Comparison of ENCODE assay signal across 8 cellular contexts in the genomic region with DNA sequence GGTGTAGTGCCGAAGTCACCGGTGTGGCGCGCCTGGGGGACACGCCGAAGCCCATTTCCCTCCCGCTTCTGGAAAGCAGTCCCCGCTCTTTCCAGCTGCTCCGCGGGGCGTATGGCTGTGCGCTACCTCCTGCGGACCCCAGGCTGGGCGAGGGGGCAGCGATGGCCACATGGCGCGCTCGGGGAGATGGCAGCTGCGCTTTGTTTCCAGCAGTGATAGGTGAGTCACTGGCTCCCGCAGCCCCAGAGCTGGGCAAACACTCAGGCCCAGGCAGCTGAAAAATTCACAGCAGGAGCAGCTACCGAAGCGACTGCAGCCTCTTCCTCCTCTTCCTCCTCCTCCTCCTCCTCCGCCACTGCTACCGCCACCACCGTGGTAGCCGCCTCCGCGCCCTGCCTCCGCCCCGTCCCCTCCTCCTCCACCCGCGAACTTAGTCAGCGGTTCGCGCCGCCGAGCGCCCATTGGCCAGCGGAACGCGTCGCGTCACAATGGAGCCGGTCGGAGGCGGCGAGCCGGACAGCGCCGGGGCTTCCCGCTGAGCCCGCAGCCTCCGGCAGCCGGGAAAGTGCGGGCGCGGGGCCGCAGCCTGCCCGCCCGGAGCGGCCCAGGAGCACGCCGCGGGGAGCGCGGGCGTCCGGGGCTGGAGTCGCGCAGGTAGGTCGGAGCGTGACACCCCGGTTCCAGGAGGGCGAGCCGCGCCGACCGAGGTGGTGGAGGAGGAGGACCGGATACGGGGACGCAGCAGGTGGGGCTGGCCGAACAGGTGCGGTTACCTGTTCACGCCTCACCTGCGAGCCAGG. TPM values are rescaled to one million over a fixed set of nuclear protein-coding genes. Genes with fewer than 3 reads are reported as not detected.
DNase-seq lines count a peak whose midpoint lies in the region; ATAC-seq and TF ChIP-seq lines count a peak whose summit lies in the region.

Gene LRRC8B, plus strand, starts transcription at position 461 of the 800 bp plus-strand sequence. CDS start 57,822 bp downstream, outside the sequence.

- peaks cover 32% of the 10 kb centered on the region for H3K4me1 Mint-ChIP-seq in activated T-cell treated with anti-CD3 and anti-CD28 coated beads, Interleukin-2, amount 50 U/mL, for 4 hours (ENCODE audit: low read depth)

- BruUV-seq in PC-3 (replicated peaks; lab: Mats Ljungman, UMichigan), result TSS peak; percentile 75

- H3K9ac ChIP-seq in PC-3 (ENCODE audit: low read length) (peak within 1 kb of the TSS; percentile 91), muscle layer of colon (ENCODE audit: low read length) (peak within 1 kb of the TSS; percentile 44)

- DNase-seq in D341Med (ENCODE audit: low spot score) (peak; percentile 90), HUDEP-2 (lab: John Stamatoyannopoulos, UW; ENCODE audit: unreplicated experiment in 76 of 76) (peak in 73 of 76 experiments; percentile 33 to 90 (median 79)), PC-3 (peak; percentile 93)
- peak; percentile 92 for DNase-seq in activated T-cell treated with anti-CD3 and anti-CD28 coated beads, Interleukin-2, amount 50 U/mL, for 4 hours
- peak; percentile 76 for DNase-seq in stimulated activated CD8-positive, alpha-beta memory T cell treated with anti-CD3 and anti-CD28 coated beads, Interleukin-7, amount 100 ng/mL, for 1 hour (ENCODE audit: low read depth in 2 of 2)

- H3K9me3 ChIP-seq in PC-3 (ENCODE audit: low read length) (no peaks in the 10 kb centered on the region), muscle layer of colon (ENCODE audit: low read length) (no peaks in the 10 kb centered on the region)

- no peaks in the 10 kb centered on the region for H3K9me2 ChIP-seq in PC-3 (replicated peaks; ENCODE audit: low read length)

- H3K36me3 ChIP-seq in PC-3 (ENCODE audit: low read depth, low read length), result 0 out of 2 replicates have a peak, but pooled peaks cover 2% of the 10 kb centered on the region
- H3K36me3 ChIP-seq in muscle layer of colon (ENCODE audit: insufficient read depth, low read length), result no peaks in the 10 kb centered on the region

- H3K27me3 ChIP-seq in PC-3 (ENCODE audit: low read length) (no peaks in the 10 kb centered on the region), muscle layer of colon (ENCODE audit: control insufficient read depth in 1 of 2, insufficient read depth in 2 of 2, low read length in 2 of 2) (no peaks in the 10 kb centered on the region)

- peak within 1 kb of the TSS; percentile 95 for H2AFZ ChIP-seq in PC-3 (ENCODE audit: low read length)

- peaks cover 6% of the 10 kb centered on the region; the same call in 1 of the 2 replicates for H4K20me1 ChIP-seq in PC-3 (ENCODE audit: low read length)

- CTCF ChIA-PET in PC-3 (lab: Charles Lee), result no interaction called here

- TF ChIP-seq CTCF in PC-3 (conservative IDR thresholded peaks at IDR 0.05; ENCODE audit: low read depth, low read length), result no peak

- peak; percentile 87 for ATAC-seq in GM21381 (IDR thresholded peaks at IDR 0.05; ENCODE audit: unreplicated experiment)
- peak; percentile 92 for ATAC-seq in PC-3
- ATAC-seq in activated T-cell treated with anti-CD3 and anti-CD28 coated beads, Interleukin-2, amount 50 U/mL, for 4 hours, result peak; percentile 82
- ATAC-seq in esophagus mucosa, result peak; percentile 97

- peak within 1 kb of the TSS; percentile 98 for H3K4me2 ChIP-seq in PC-3 (ENCODE audit: low read length)

- H3K27ac ChIP-seq in PC-3 (ENCODE audit: low read length), result peak within 1 kb of the TSS; percentile 79
- H3K27ac ChIP-seq in muscle layer of colon (ENCODE audit: low read depth, low read length), result peak within 1 kb of the TSS; percentile 74

- peaks cover 45% of the 10 kb centered on the region for H3K79me2 ChIP-seq in PC-3 (ENCODE audit: low read length)

- H3K9me3 Mint-ChIP-seq in activated T-cell treated with anti-CD3 and anti-CD28 coated beads, Interleukin-2, amount 50 U/mL, for 4 hours, result peaks cover 3% of the 10 kb centered on the region

- no peaks in the 10 kb centered on the region for H3F3A ChIP-seq in PC-3 (ENCODE audit: low read length, unreplicated experiment)

- H3K4me1 ChIP-seq in PC-3 (ENCODE audit: insufficient read depth, low read length), result peaks cover 23% of the 10 kb centered on the region
- peaks cover 6% of the 10 kb centered on the region for H3K4me1 ChIP-seq in muscle layer of colon (ENCODE audit: insufficient read depth, low read length)

- intact Hi-C loops in PC-3 (cut with micrococcal nuclease), result loop anchor here (1.0 to 2.0 kb wide), 2 partner anchors 22 to 42 kb away; no protein-coding TSS in a partner anchor

- H3K4me3 ChIP-seq in PC-3 (ENCODE audit: low read length) (peak within 1 kb of the TSS; percentile 92), muscle layer of colon (ENCODE audit: low read depth in 1 of 2, low read length in 2 of 2) (peak within 1 kb of the TSS; percentile 78 to 85)

- no peaks in the 10 kb centered on the region for H3K27me3 Mint-ChIP-seq in activated T-cell treated with anti-CD3 and anti-CD28 coated beads, Interleukin-2, amount 50 U/mL, for 4 hours (ENCODE audit: low read depth)

- no peak within 1 kb of the TSS for H3K4me3 Mint-ChIP-seq in activated T-cell treated with anti-CD3 and anti-CD28 coated beads, Interleukin-2, amount 50 U/mL, for 4 hours

- peaks cover 11% of the 10 kb centered on the region for H3K36me3 Mint-ChIP-seq in activated T-cell treated with anti-CD3 and anti-CD28 coated beads, Interleukin-2, amount 50 U/mL, for 4 hours (ENCODE audit: insufficient read depth)

- POLR2A ChIA-PET in PC-3 (lab: Charles Lee; ENCODE audit: unreplicated experiment), result interaction anchor here (0.6 kb wide), 1 partner anchor 58 kb away, joined by 6 read pairs; no protein-coding TSS in a partner anchor

RNA-seq across cellular contexts. Expression of gene LRRC8B, which starts in this region (rescaled TPM):
- 8.4 and 12.3 TPM in 2 replicates for total RNA-seq in PC-3 (2014; rRNA removed)
- total RNA-seq in activated T-cell treated with anti-CD3 and anti-CD28 coated beads, Interleukin-2, amount 50 U/mL, for 4 hours, result 10 to 100 TPM; 71.5 to 81.9 (median 73.0) TPM
- total RNA-seq in esophagus mucosa, result 19.6 TPM

Comparison
In these comparisons a context has a peak if more than half of its experiments do, and no peak if none do; other contexts are left out.
1. Peak in every context shown above with its lines: DNase-seq, ATAC-seq, H3K4me3 ChIP-seq and H3K27ac ChIP-seq.